Comparison of ENCODE assay signal across 21 cellular contexts in the genomic region with DNA sequence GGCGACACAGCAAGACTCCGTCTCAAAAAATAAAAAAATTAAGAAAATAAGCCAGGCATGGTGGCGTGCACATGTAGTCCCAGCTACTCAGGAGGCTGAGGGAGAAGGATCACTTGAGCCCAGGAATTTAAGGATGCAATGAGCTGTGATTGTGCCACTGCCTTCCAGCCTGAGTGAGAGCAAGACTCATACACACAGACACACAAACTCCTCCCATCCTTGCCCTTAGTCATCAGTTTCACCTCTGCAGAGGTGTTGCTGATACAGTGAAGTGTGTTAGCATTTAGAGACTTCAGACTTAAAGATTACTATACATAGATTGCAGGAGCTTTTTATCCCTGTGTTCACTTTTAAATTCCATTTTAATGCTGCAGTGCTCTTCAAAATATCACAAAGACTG. TPM values are rescaled to one million over a fixed set of nuclear protein-coding genes. Genes with fewer than 3 reads are reported as not detected.
A peak's percentile ranks its signal among the peaks of the same experiment; 100 is the strongest.
DNase-seq lines count a peak whose midpoint lies in the region; ATAC-seq lines count a peak whose summit lies in the region.
"Had no signal": no experiment of that assay in that cellular context is flagged by ENCODE, and none has a peak within 500 bp of the region (broad histone marks: within the 10 kb centered on the region; RNA-seq: fewer than 3 reads in every experiment).

No MANE protein-coding gene starts in this region.

- in situ Hi-C loops in Caki2 (cut with HindIII; ENCODE audit: low pct_unique_long_range_greater_than_20kb, low sequenced_read_pairs) = no loop called here

- H3K9me3 Mint-ChIP-seq in activated CD4-positive, alpha-beta T cell treated with anti-CD3 and anti-CD28 coated beads, Interleukin-2, amount 10 ng/mL, durations not matched to agents 24 days and 14 days = no peaks in the 10 kb centered on the region
- H3K9me3 Mint-ChIP-seq: activated naive CD8-positive, alpha-beta T cell treated with anti-CD3 and anti-CD28 coated beads, Interleukin-2, amount 10 ng/mL, durations not matched to agents 7 days and 5 days; CD14-positive monocyte; stimulated activated naive CD8-positive, alpha-beta T cell treated with anti-CD3 and anti-CD28 coated beads, Interleukin-15, Interleukin-2, amounts not matched to agents 100 ng/mL and 50 ng/mL, for 24 hours had no signal

- no peaks in the 10 kb centered on the region for H3K9me3 ChIP-seq in T-helper 17 cell (ENCODE audit: control insufficient read depth, low read length, poor library complexity, severe bottlenecking)
- H3K9me3 ChIP-seq: ovary, SK-N-SH had no signal

- H3K4me3 Mint-ChIP-seq in activated CD4-positive, alpha-beta T cell treated with anti-CD3 and anti-CD28 coated beads, Interleukin-2, amount 10 ng/mL, durations not matched to agents 24 days and 14 days = no peak overlapping the region
- no peak overlapping the region for H3K4me3 Mint-ChIP-seq in T-helper 17 cell
- H3K4me3 Mint-ChIP-seq: activated naive CD8-positive, alpha-beta T cell treated with anti-CD3 and anti-CD28 coated beads, Interleukin-2, amount 10 ng/mL, durations not matched to agents 7 days and 5 days; CD14-positive monocyte; stimulated activated naive CD8-positive, alpha-beta T cell treated with anti-CD3 and anti-CD28 coated beads, Interleukin-15, Interleukin-2, amounts not matched to agents 100 ng/mL and 50 ng/mL, for 24 hours had no signal

- DNase-seq in activated CD4-positive, alpha-beta T cell treated with anti-CD3 and anti-CD28 coated beads, Interleukin-2, amount 10 ng/mL, durations not matched to agents 24 days and 14 days = peak; percentile 70
- DNase-seq in activated CD4-positive, alpha-beta T cell treated with anti-CD3 and anti-CD28 coated beads for 4 hours = no peak
- DNase-seq in Caki2 (ENCODE audit: low read depth) = peak; percentile 14
- DNase-seq in T-helper 17 cell = no peak
- peak; percentile 8 for DNase-seq in kidney glomerular epithelial cell (lab: John Stamatoyannopoulos, UW)
- DNase-seq in NCI-H187 treated with DMSO at 0.1 percent for 48 hours (lab: John Stamatoyannopoulos, UW) = no peak
- DNase-seq in Right ventricle myocardium superior = no peak
- DNase-seq: ACHN; activated naive CD8-positive, alpha-beta T cell treated with anti-CD3 and anti-CD28 coated beads, Interleukin-2, amount 10 ng/mL, durations not matched to agents 7 days and 5 days; dermis blood vessel endothelial cell; DND-41; erythroblast; HCEC 1CT; Karpas-422; NCI-H1105 treated with DMSO at 0.1 percent for 48 hours; NCI-H748 treated with DMSO at 0.1 percent for 48 hours; ovary; SK-N-SH had no signal

- ATAC-seq in T-helper 17 cell (no peak), Right ventricle myocardium superior (ENCODE audit: poor library complexity) (no peak), HG02798 (IDR thresholded peaks at IDR 0.05; ENCODE audit: poor library complexity, unreplicated experiment) (no peak)

- H3K27ac Mint-ChIP-seq in activated CD4-positive, alpha-beta T cell treated with anti-CD3 and anti-CD28 coated beads, Interleukin-2, amount 10 ng/mL, durations not matched to agents 24 days and 14 days = no peak overlapping the region
- H3K27ac Mint-ChIP-seq in T-helper 17 cell = peak overlapping the region; percentile 21
- H3K27ac Mint-ChIP-seq: activated naive CD8-positive, alpha-beta T cell treated with anti-CD3 and anti-CD28 coated beads, Interleukin-2, amount 10 ng/mL, durations not matched to agents 7 days and 5 days; CD14-positive monocyte; stimulated activated naive CD8-positive, alpha-beta T cell treated with anti-CD3 and anti-CD28 coated beads, Interleukin-15, Interleukin-2, amounts not matched to agents 100 ng/mL and 50 ng/mL, for 24 hours had no signal

- H3K36me3 Mint-ChIP-seq in activated CD4-positive, alpha-beta T cell treated with anti-CD3 and anti-CD28 coated beads, Interleukin-2, amount 10 ng/mL, durations not matched to agents 24 days and 14 days (ENCODE audit: low read depth) = no peaks in the 10 kb centered on the region
- H3K36me3 Mint-ChIP-seq in T-helper 17 cell (ENCODE audit: low read depth) = no peaks in the 10 kb centered on the region
- H3K36me3 Mint-ChIP-seq: CD14-positive monocyte had no signal

- H3K4me1 Mint-ChIP-seq in activated CD4-positive, alpha-beta T cell treated with anti-CD3 and anti-CD28 coated beads, Interleukin-2, amount 10 ng/mL, durations not matched to agents 24 days and 14 days = peaks cover 33% of the 10 kb centered on the region
- H3K4me1 Mint-ChIP-seq in T-helper 17 cell = peaks cover 2% of the 10 kb centered on the region

- no peaks in the 10 kb centered on the region for H3K27me3 Mint-ChIP-seq in activated CD4-positive, alpha-beta T cell treated with anti-CD3 and anti-CD28 coated beads, Interleukin-2, amount 10 ng/mL, durations not matched to agents 24 days and 14 days
- no peaks in the 10 kb centered on the region for H3K27me3 Mint-ChIP-seq in T-helper 17 cell
- H3K27me3 Mint-ChIP-seq: activated naive CD8-positive, alpha-beta T cell treated with anti-CD3 and anti-CD28 coated beads, Interleukin-2, amount 10 ng/mL, durations not matched to agents 7 days and 5 days; stimulated activated naive CD8-positive, alpha-beta T cell treated with anti-CD3 and anti-CD28 coated beads, Interleukin-15, Interleukin-2, amounts not matched to agents 100 ng/mL and 50 ng/mL, for 24 hours had no signal

- intact Hi-C loops in activated CD4-positive, alpha-beta T cell treated with anti-CD3 and anti-CD28 coated beads, Interleukin-2, amount 10 ng/mL, durations not matched to agents 24 days and 14 days (cut with micrococcal nuclease) = no loop called here
- intact Hi-C loops in Right ventricle myocardium superior (cut with DNase I) = no loop called here

RNA-seq across cellular contexts. Expression of gene H2AZ2, which starts 5.5 kb away (rescaled TPM):
- total RNA-seq in activated CD4-positive, alpha-beta T cell treated with anti-CD3 and anti-CD28 coated beads, Interleukin-2, amount 10 ng/mL, durations not matched to agents 24 days and 14 days = 188 and 192 TPM in 2 replicates
- total RNA-seq in Caki2 (2014; rRNA removed; shearing (Covaris generic); ENCODE audit: low replicate concordance) = 468 and 657 TPM in 2 replicates
- total RNA-seq in T-helper 17 cell = 100 to 1,000 TPM; 173 to 185 TPM
- 257 TPM for total RNA-seq in Right ventricle myocardium superior

RNA-seq across cellular contexts. Expression of gene PURB, which starts 31.9 kb away (rescaled TPM):
- total RNA-seq in activated CD4-positive, alpha-beta T cell treated with anti-CD3 and anti-CD28 coated beads, Interleukin-2, amount 10 ng/mL, durations not matched to agents 24 days and 14 days = 41.4 and 41.5 TPM in 2 replicates
- 11.6 and 15.9 TPM in 2 replicates for total RNA-seq in Caki2 (2014; rRNA removed; shearing (Covaris generic); ENCODE audit: low replicate concordance)
- total RNA-seq in T-helper 17 cell (10 to 100 TPM; 21.4 to 27.6 TPM), Right ventricle myocardium superior (13.3 TPM)

RNA-seq across cellular contexts. Expression of gene PPIA, which starts 56.9 kb away (rescaled TPM):
- 2,368 and 2,448 TPM in 2 replicates for total RNA-seq in activated CD4-positive, alpha-beta T cell treated with anti-CD3 and anti-CD28 coated beads, Interleukin-2, amount 10 ng/mL, durations not matched to agents 24 days and 14 days
- total RNA-seq in Caki2 (2014; rRNA removed; shearing (Covaris generic); ENCODE audit: low replicate concordance) = 5,475 and 6,139 TPM in 2 replicates
- total RNA-seq in T-helper 17 cell (100 to 1,000 TPM; 691 to 692 TPM), Right ventricle myocardium superior (471 TPM)

Comparison
In these comparisons a context has a peak if more than half of its experiments do, and no peak if none do; other contexts are left out.
1. DNase-seq: peak in activated CD4-positive, alpha-beta T cell treated with anti-CD3 and anti-CD28 coated beads, Interleukin-2, amount 10 ng/mL, durations not matched to agents 24 days and 14 days (single experiment), Caki2 (single experiment) and kidney glomerular epithelial cell (single experiment); none in activated CD4-positive, alpha-beta T cell treated with anti-CD3 and anti-CD28 coated beads for 4 hours (0 of 2), T-helper 17 cell (0 of 3), NCI-H187 treated with DMSO at 0.1 percent for 48 hours (single experiment) and Right ventricle myocardium superior (single experiment).